Comparison of ENCODE assay signal across 17 cellular contexts in the genomic region with DNA sequence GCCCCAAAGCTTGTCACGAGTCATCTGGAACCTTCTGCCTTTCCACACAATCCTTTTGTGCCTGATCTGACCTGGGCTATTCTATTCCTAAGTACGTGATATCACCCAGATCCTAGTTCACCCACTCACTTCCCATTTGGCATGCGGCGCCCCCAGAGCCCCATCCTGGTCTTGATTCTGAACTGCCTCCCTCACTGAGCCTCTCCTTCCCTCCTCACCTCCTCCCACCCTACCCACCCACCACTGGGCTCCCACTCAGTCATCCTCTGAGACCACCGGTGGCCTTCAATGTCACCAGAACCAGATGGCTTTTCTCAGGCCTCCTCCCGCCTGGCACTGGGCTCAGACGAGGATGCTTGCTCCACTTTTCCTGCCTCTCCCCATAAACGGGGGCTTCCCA. TPM values are rescaled to one million over a fixed set of nuclear protein-coding genes. Genes with fewer than 3 reads are reported as not detected.
DNase-seq lines count a peak whose midpoint lies in the region; ATAC-seq, FAIRE-seq and TF ChIP-seq lines count a peak whose summit lies in the region.
"Had no signal": no experiment of that assay in that cellular context is flagged by ENCODE, and none has a peak within 500 bp of the region (broad histone marks: within the 10 kb centered on the region; RNA-seq: fewer than 3 reads in every experiment).

No MANE protein-coding gene starts in this region.

- peaks cover 58% of the 10 kb centered on the region for H3K36me3 Mint-ChIP-seq in stimulated activated naive CD8-positive, alpha-beta T cell treated with anti-CD3 and anti-CD28 coated beads, Interleukin-15, Interleukin-2, amounts not matched to agents 100 ng/mL and 50 ng/mL, for 24 hours (ENCODE audit: low read depth)

- no peak for TF ChIP-seq RAD21 in H1 (IDR thresholded peaks at IDR 0.05 in 1 of 2, conservative IDR thresholded peaks at IDR 0.05 in 1 of 2; ENCODE audit: low read depth in 2 of 2, low read length in 2 of 2)

- H3K9me3 Mint-ChIP-seq in stimulated activated naive CD8-positive, alpha-beta T cell treated with anti-CD3 and anti-CD28 coated beads, Interleukin-15, Interleukin-2, amounts not matched to agents 100 ng/mL and 50 ng/mL, for 24 hours: no peaks in the 10 kb centered on the region
- H3K9me3 Mint-ChIP-seq: CD8-positive, alpha-beta T cell had no signal

- H3K4me3 ChIP-seq in H1 (ENCODE audit: extremely low read depth in 1 of 4, insufficient read depth in 2 of 4, low read depth in 3 of 4, low read length in 4 of 4): no peak overlapping the region
- H3K4me3 ChIP-seq: A549 had no signal

- no peaks in the 10 kb centered on the region for H3K4me1 ChIP-seq in H1 (replicated peaks in 1 of 4; ENCODE audit: control insufficient read depth in 3 of 4, insufficient read depth in 4 of 4, low read length in 3 of 4)
- H3K4me1 ChIP-seq: A549 had no signal

- peaks cover 13% of the 10 kb centered on the region for H3K79me1 ChIP-seq in H1 (ENCODE audit: low read depth, low read length)

- no peak overlapping the region for H3K23ac ChIP-seq in H1 (ENCODE audit: insufficient read length)

- H4K20me1 ChIP-seq in H1 (replicated peaks in 1 of 2; ENCODE audit: control insufficient read depth in 1 of 2, insufficient read depth in 2 of 2, low read length in 2 of 2): peaks cover 5 to 21% of the 10 kb centered on the region in 2 experiments

- no peaks in the 10 kb centered on the region for H3K9me3 ChIP-seq in H1 (ENCODE audit: insufficient read depth in 2 of 2, low read depth in 1 of 2, low read length in 1 of 2)
- H3K9me3 ChIP-seq: A549 had no signal

- H3K27ac ChIP-seq in H1 (ENCODE audit: low read depth, low read length): no peak overlapping the region
- H3K27ac ChIP-seq: A549 had no signal

- H2AFZ ChIP-seq in H1 (ENCODE audit: low read length): no peak overlapping the region

- H4K91ac ChIP-seq in H1 (replicated peaks; ENCODE audit: insufficient read length, low read length): no peak overlapping the region

- H3K56ac ChIP-seq in H1 (replicated peaks; ENCODE audit: insufficient read length, low read depth, low read length): no peak overlapping the region

- CTCF ChIA-PET in H1 (lab: Charles Lee; ENCODE audit: partially characterized antibody): interaction anchor here (4.3 kb wide), 1 partner anchor 14 kb away, joined by 18 read pairs; no protein-coding TSS in a partner anchor

- no peaks in the 10 kb centered on the region; the same call in 1 of the 2 replicates for H3K23me2 ChIP-seq in H1 (ENCODE audit: low read depth, low read length)

- no peaks in the 10 kb centered on the region for H3K27me3 ChIP-seq in H1 (replicated peaks in 1 of 4; ENCODE audit: control insufficient read depth in 3 of 4, extremely low read depth in 1 of 4, insufficient read depth in 3 of 4, low read length in 3 of 4)

- H3K27ac Mint-ChIP-seq in stimulated activated naive CD8-positive, alpha-beta T cell treated with anti-CD3 and anti-CD28 coated beads, Interleukin-15, Interleukin-2, amounts not matched to agents 100 ng/mL and 50 ng/mL, for 24 hours: peak overlapping the region; percentile 40
- H3K27ac Mint-ChIP-seq: CD8-positive, alpha-beta T cell had no signal

- no peak overlapping the region for H3K14ac ChIP-seq in H1 (ENCODE audit: insufficient read length)

- no peak for TF ChIP-seq EP300 in H1 (IDR thresholded peaks at IDR 0.05; ENCODE audit: borderline replicate concordance in 1 of 2, low read depth in 2 of 2, low read length in 2 of 2)

- H3K9ac ChIP-seq in H1 (replicated peaks in 1 of 4; ENCODE audit: extremely low read depth in 1 of 4, low read depth in 3 of 4, low read length in 3 of 4): no peak overlapping the region

- no peak overlapping the region for H2BK15ac ChIP-seq in H1 (ENCODE audit: low read length)

- no peak overlapping the region for H3K4ac ChIP-seq in H1 (replicated peaks; ENCODE audit: insufficient read length, low read depth, low read length)

- POLR2A ChIA-PET in H1 (lab: Charles Lee; ENCODE audit: partially characterized antibody): no interaction called here

- no peak for DNase-seq in stimulated activated naive CD8-positive, alpha-beta T cell treated with anti-CD3 and anti-CD28 coated beads, Interleukin-15, Interleukin-2, amounts not matched to agents 100 U/mL and 50 U/mL, for 24 hours
- DNase-seq in H1 (ENCODE audit: low read depth in 1 of 2, low spot score in 2 of 2): no peak
- DNase-seq in omental fat pad (ENCODE audit: low spot score): no peak
- no peak for DNase-seq in CD1c-positive myeloid dendritic cell (ENCODE audit: extremely low spot score)
- DNase-seq: CD8-positive, alpha-beta T cell; DMS53; GOT3; KBM-7; NCI-H1105 treated with DMSO at 0.1 percent for 48 hours; NCI-H1694 had no signal

- FAIRE-seq in H1 (lab: Jason Lieb, UNC): no peak
- FAIRE-seq: A549, GM12891, HepG2 had no signal

- H2BK5ac ChIP-seq in H1 (ENCODE audit: low read depth, low read length): peak overlapping the region; percentile 52; the same call in 1 of the 2 replicates

- no peak overlapping the region for H2BK12ac ChIP-seq in H1 (ENCODE audit: low read depth, low read length)

- TF ChIP-seq POLR2A in H1 (IDR thresholded peaks at IDR 0.05; ENCODE audit: control extremely low read depth in 1 of 2, low read depth in 2 of 2, low read length in 2 of 2): no peak

- H3K36me3 ChIP-seq in H1 (ENCODE audit: control insufficient read depth in 2 of 4, insufficient read depth in 4 of 4, low read length in 3 of 4): peaks cover 12 to 36% (median 16%) of the 10 kb centered on the region in 4 experiments

- H4K5ac ChIP-seq in H1 (ENCODE audit: insufficient read length, low read depth, low read length): no peak overlapping the region

- no peak overlapping the region for H2BK20ac ChIP-seq in H1 (ENCODE audit: low read length)

- H3K18ac ChIP-seq in H1 (ENCODE audit: extremely low read depth, low read length): no peak overlapping the region

- no peak for TF ChIP-seq CTCF in H1 (IDR thresholded peaks at IDR 0.05; ENCODE audit: control extremely low read depth in 1 of 3, insufficient read depth in 1 of 3, low read depth in 1 of 3, low read length in 3 of 3)
- no peak for TF ChIP-seq CTCF in omental fat pad (IDR thresholded peaks at IDR 0.05)

- H3K4me1 Mint-ChIP-seq in stimulated activated naive CD8-positive, alpha-beta T cell treated with anti-CD3 and anti-CD28 coated beads, Interleukin-15, Interleukin-2, amounts not matched to agents 100 ng/mL and 50 ng/mL, for 24 hours (ENCODE audit: low read depth): peaks cover 17% of the 10 kb centered on the region

- H3K27me3 Mint-ChIP-seq in stimulated activated naive CD8-positive, alpha-beta T cell treated with anti-CD3 and anti-CD28 coated beads, Interleukin-15, Interleukin-2, amounts not matched to agents 100 ng/mL and 50 ng/mL, for 24 hours: no peaks in the 10 kb centered on the region

- H3K4me3 Mint-ChIP-seq in stimulated activated naive CD8-positive, alpha-beta T cell treated with anti-CD3 and anti-CD28 coated beads, Interleukin-15, Interleukin-2, amounts not matched to agents 100 ng/mL and 50 ng/mL, for 24 hours: no peak overlapping the region
- H3K4me3 Mint-ChIP-seq: CD8-positive, alpha-beta T cell had no signal

- peak overlapping the region; percentile 31; the same call in 1 of the 2 replicates for H4K8ac ChIP-seq in H1 (ENCODE audit: extremely low read depth, insufficient read depth, low read length)

- H2BK120ac ChIP-seq in H1 (replicated peaks; ENCODE audit: low read depth, low read length): no peak overlapping the region

- H3K4me2 ChIP-seq in H1 (ENCODE audit: insufficient read depth in 1 of 2, low read depth in 2 of 2, low read length in 2 of 2): no peak overlapping the region
- H3K4me2 ChIP-seq: A549 had no signal

- no peak for ATAC-seq in stimulated activated naive CD8-positive, alpha-beta T cell treated with anti-CD3 and anti-CD28 coated beads, Interleukin-15, Interleukin-2, amounts not matched to agents 100 U/mL and 50 U/mL, for 24 hours
- ATAC-seq in omental fat pad (ENCODE audit: low FRiP score) (peak; percentile 28), HG03139 (IDR thresholded peaks at IDR 0.05; ENCODE audit: unreplicated experiment) (no peak), HG02759 (IDR thresholded peaks at IDR 0.05; ENCODE audit: unreplicated experiment) (no peak)
- ATAC-seq: CD8-positive, alpha-beta T cell; HepG2; Panc1 had no signal

- no peak overlapping the region for H2AK5ac ChIP-seq in H1 (ENCODE audit: low read depth, low read length)

- 89% methylated on average over 7 of the region's 8 CpGs; no CpG with 5 or more reads in 1 of the 2 experiments for WGBS in H1 (ENCODE audit: extremely low coverage in 1 of 2, insufficient coverage in 1 of 2, insufficient read length in 1 of 2, insufficient replicate concordance in 2 of 2, low coverage in 1 of 2, low lambda C conversion rate in 2 of 2, missing lambda C conversion rate in 1 of 2), 2 experiments

- H3K79me2 ChIP-seq in H1 (ENCODE audit: control insufficient read depth in 1 of 2, insufficient read depth in 2 of 2, low read length in 2 of 2): peaks cover 4 to 43% of the 10 kb centered on the region in 2 experiments; a peak in 3 of 4 replicates

TF ChIP-seq in H1, 55 proteins besides CTCF, POLR2A, EP300 and RAD21:
- TF ChIP-seq TAF7 (optimal IDR thresholded peaks at IDR 0.05; ENCODE audit: borderline replicate concordance, low read depth, low read length) (no peak), JUN (IDR thresholded peaks at IDR 0.05; ENCODE audit: low read depth, low read length) (no peak), BACH1 (IDR thresholded peaks at IDR 0.05; ENCODE audit: low read length) (no peak), CHD2 (IDR thresholded peaks at IDR 0.05; ENCODE audit: low read length) (no peak), NRF1 (IDR thresholded peaks at IDR 0.05; ENCODE audit: low read depth, low read length) (no peak), YY1 (IDR thresholded peaks at IDR 0.05; ENCODE audit: low read depth, low read length) (no peak), HDAC6 (IDR thresholded peaks at IDR 0.05; ENCODE audit: low read depth, low read length) (no peak)
TF ChIP-seq in H1: peak in this region for 0.

RNA-seq across cellular contexts. Expression of a gene that starts 18.5 kb away (rescaled TPM):
- 82.0 and 88.8 TPM in 2 replicates for total RNA-seq in H1 (2021; fragmentation: NEBNext Ultra II Directional; extraction: Animal tissue kit (Norgen Biotek cat#: 25700))
- 100 and 101 TPM in 2 replicates for polyA plus RNA-seq in H1 (2011; rRNA removed)
- 110 TPM for polyA plus RNA-seq in H1 (2011; cell fraction: cytosol; rRNA removed)
- 107 TPM for polyA plus RNA-seq in H1 (2011; cell fraction: nucleus; rRNA removed)
- polyA plus RNA-seq in H1 (2012, experiment 1 of 2): 81.1 to 86.2 TPM (median 86.2 TPM) in 4 replicates
- polyA plus RNA-seq in H1 (2012, experiment 2 of 2): 57.9 TPM
- 70.1 TPM for polyA plus RNA-seq in H1 (2013, experiment 1 of 2)
- polyA plus RNA-seq in H1 (2013, experiment 2 of 2): 72.8 TPM
- 93.1 and 96.5 TPM in 2 replicates for polyA minus RNA-seq in H1 (2011; rRNA and poly(A)+ RNA removed)
- 50.5 TPM for polyA minus RNA-seq in H1 (2011; cell fraction: cytosol; rRNA and poly(A)+ RNA removed)
- polyA minus RNA-seq in H1 (2011; cell fraction: nucleus; rRNA and poly(A)+ RNA removed): 34.8 TPM
- total RNA-seq in omental fat pad: 100 to 1,000 TPM in 1 of 4 donors, 10 to 100 TPM in 3; 63.0 to 139 (median 86.0) TPM
